19 cellular contexts compared by ENCODE assay signal in the genomic region with DNA sequence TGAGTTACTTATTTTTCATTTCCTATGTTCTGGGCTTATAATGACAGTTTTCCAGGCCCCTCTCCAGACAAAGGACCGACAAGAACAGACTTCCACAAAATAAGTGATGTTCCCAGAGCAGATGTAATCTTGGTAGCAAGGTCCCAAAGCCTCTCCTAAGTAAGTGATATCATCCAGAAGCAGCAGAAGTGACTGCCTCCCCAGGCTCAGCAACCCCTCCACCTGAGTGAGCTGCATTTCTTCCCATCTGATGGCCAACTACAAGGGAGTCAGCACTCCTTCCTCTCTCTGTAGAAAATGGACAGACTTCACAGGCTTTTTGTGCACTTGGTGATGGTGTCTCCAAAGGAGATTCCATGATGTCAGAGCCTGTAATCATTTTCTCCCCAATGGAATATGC. TPM values are rescaled to one million over a fixed set of nuclear protein-coding genes. Genes with fewer than 3 reads are reported as not detected.
"Had no signal": no experiment of that assay in that cellular context is flagged by ENCODE, and none has a peak within 500 bp of the region (broad histone marks: within the 10 kb centered on the region; RNA-seq: fewer than 3 reads in every experiment).

No MANE protein-coding gene starts in this region.

- H3K27me3 ChIP-seq: cardiac muscle cell, sigmoid colon, testis, vagina had no signal

- DNase-seq: activated naive CD8-positive, alpha-beta T cell treated with anti-CD3 and anti-CD28 coated beads for 36 hours; activated T-cell treated with anti-CD3 and anti-CD28 coated beads, Interleukin-2, amount 50 U/mL, for 1 hour; erythroblast; foreskin keratinocyte; hippocampal formation; naive B cell; retina; sigmoid colon; stimulated activated CD4-positive, alpha-beta T cell treated with anti-CD3 and anti-CD28 coated beads, Interleukin-15, amount 100 ng/mL, for 24 hours; stimulated activated naive B cell treated with anti-CD40 and anti-IgM and Interleukin-4, amounts not matched to agents 10 μg/mL and 1 μg/mL and 100 μg/mL, for 72 hours; T-helper 1 cell; testis had no signal

- FAIRE-seq: endometrium, TTC549 had no signal

- H3K9me3 ChIP-seq: sigmoid colon, testis, vagina had no signal

- H3K4me1 ChIP-seq: foreskin keratinocyte, testis had no signal

- H3K27me3 Mint-ChIP-seq: activated naive CD8-positive, alpha-beta T cell treated with anti-CD3 and anti-CD28 coated beads for 36 hours; memory B cell; naive B cell; stimulated activated naive B cell treated with anti-CD40 and anti-IgM and Interleukin-4, amounts not matched to agents 10 μg/mL and 1 μg/mL and 100 μg/mL, for 72 hours; type B pancreatic cell had no signal

- H3K27ac ChIP-seq: cardiac muscle cell, foreskin keratinocyte, testis, vagina had no signal

- H3K4me1 Mint-ChIP-seq: activated naive CD8-positive, alpha-beta T cell treated with anti-CD3 and anti-CD28 coated beads for 36 hours; memory B cell; naive B cell; stimulated activated naive B cell treated with anti-CD40 and anti-IgM and Interleukin-4, amounts not matched to agents 10 μg/mL and 1 μg/mL and 100 μg/mL, for 72 hours had no signal

- H3K4me3 Mint-ChIP-seq: activated naive CD8-positive, alpha-beta T cell treated with anti-CD3 and anti-CD28 coated beads for 36 hours; memory B cell; naive B cell; stimulated activated naive B cell treated with anti-CD40 and anti-IgM and Interleukin-4, amounts not matched to agents 10 μg/mL and 1 μg/mL and 100 μg/mL, for 72 hours; type B pancreatic cell had no signal

- H3K4me3 ChIP-seq: cardiac muscle cell, sigmoid colon, smooth muscle cell, testis, vagina had no signal

- H3K4me2 ChIP-seq: smooth muscle cell had no signal

- H3K36me3 ChIP-seq: cardiac muscle cell, sigmoid colon, vagina had no signal

- H3K27ac Mint-ChIP-seq: activated naive CD8-positive, alpha-beta T cell treated with anti-CD3 and anti-CD28 coated beads for 36 hours; memory B cell; naive B cell; stimulated activated naive B cell treated with anti-CD40 and anti-IgM and Interleukin-4, amounts not matched to agents 10 μg/mL and 1 μg/mL and 100 μg/mL, for 72 hours; type B pancreatic cell had no signal

RNA-seq across cellular contexts. Expression of a gene that starts 57.1 kb away (rescaled TPM):
- total RNA-seq: activated naive CD8-positive, alpha-beta T cell treated with anti-CD3 and anti-CD28 coated beads for 36 hours had no signal
